In the genomic region with DNA sequence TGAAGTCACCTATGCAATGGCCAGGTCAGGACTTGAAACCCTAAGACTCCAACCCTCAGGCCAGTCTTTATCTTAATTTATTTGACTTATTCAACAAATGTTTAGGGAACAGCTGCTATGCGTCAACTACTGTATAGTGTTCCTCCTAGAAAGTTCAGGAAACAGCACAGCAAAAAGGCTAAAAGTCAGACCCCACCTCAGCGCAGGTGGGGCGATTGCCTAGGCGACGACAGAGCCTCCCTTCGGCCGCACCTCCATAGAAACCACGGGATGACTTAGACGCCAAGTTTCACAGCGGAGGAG, we compare ENCODE assay signal across 8 cellular contexts. TPM values are rescaled to one million over a fixed set of nuclear protein-coding genes. Genes with fewer than 3 reads are reported as not detected.
DNase-seq lines count a peak whose midpoint lies in the region; ATAC-seq, FAIRE-seq and TF ChIP-seq lines count a peak whose summit lies in the region.

No MANE protein-coding gene starts in this region.

- POLR2A ChIA-PET in activated CD4-positive, alpha-beta memory T cell treated with anti-CD3 and anti-CD28 coated beads, Interleukin-2, amount 10 ng/mL, durations not matched to agents 7 days and 5 days (lab: Charles Lee), result interaction anchor here (0.9 to 2.7 kb wide), 7 partner anchors 14 to 700 kb away, joined by 3 to 17 read pairs (median 3); a partner anchor contains a TSS

- TF ChIP-seq CTCF in kidney (IDR thresholded peaks at IDR 0.05; ENCODE audit: borderline replicate concordance, extremely low read depth, insufficient read depth), result no peak

- H3K9me3 ChIP-seq in kidney (ENCODE audit: control insufficient read depth in 1 of 2, low read length in 2 of 2) (no peaks in the 10 kb centered on the region), thymus (ENCODE audit: control insufficient read depth) (peaks cover 1% of the 10 kb centered on the region)

- peak overlapping the region; percentile 100 for H3K27ac Mint-ChIP-seq in activated T-cell treated with anti-CD3 and anti-CD28 coated beads, Interleukin-2, amount 50 U/mL, for 24 hours
- peak overlapping the region; percentile 86 for H3K27ac Mint-ChIP-seq in activated CD4-positive, alpha-beta memory T cell treated with anti-CD3 and anti-CD28 coated beads, Interleukin-2, amount 10 ng/mL, durations not matched to agents 7 days and 5 days

- FAIRE-seq in kidney (lab: Jason Lieb, UNC), result no peak

- H3K9ac ChIP-seq in kidney (ENCODE audit: low read length in 2 of 2), result peak overlapping the region; percentile 97 to 98

- H3K4me3 ChIP-seq in kidney (ENCODE audit: low read length in 2 of 2), result peak overlapping the region; percentile 98
- peak overlapping the region; percentile 78 for H3K4me3 ChIP-seq in thymus (ENCODE audit: low read length)

- H3K27me3 Mint-ChIP-seq in activated T-cell treated with anti-CD3 and anti-CD28 coated beads, Interleukin-2, amount 50 U/mL, for 24 hours, result no peaks in the 10 kb centered on the region
- H3K27me3 Mint-ChIP-seq in activated CD4-positive, alpha-beta memory T cell treated with anti-CD3 and anti-CD28 coated beads, Interleukin-2, amount 10 ng/mL, durations not matched to agents 7 days and 5 days, result no peaks in the 10 kb centered on the region

- H3K36me3 Mint-ChIP-seq in activated T-cell treated with anti-CD3 and anti-CD28 coated beads, Interleukin-2, amount 50 U/mL, for 24 hours (ENCODE audit: low read depth), result peaks cover 59% of the 10 kb centered on the region
- H3K36me3 Mint-ChIP-seq in activated CD4-positive, alpha-beta memory T cell treated with anti-CD3 and anti-CD28 coated beads, Interleukin-2, amount 10 ng/mL, durations not matched to agents 7 days and 5 days (ENCODE audit: low read depth), result peaks cover 27% of the 10 kb centered on the region

- peaks cover 12 to 14% of the 10 kb centered on the region in 2 donors for H3K4me1 ChIP-seq in kidney (ENCODE audit: control insufficient read depth in 1 of 2, insufficient read depth in 1 of 2, low read depth in 1 of 2, low read length in 2 of 2)
- H3K4me1 ChIP-seq in thymus (ENCODE audit: control insufficient read depth, insufficient read depth, low read length), result peaks cover 10% of the 10 kb centered on the region

- CTCF ChIA-PET in activated CD4-positive, alpha-beta memory T cell treated with anti-CD3 and anti-CD28 coated beads, Interleukin-2, amount 10 ng/mL, durations not matched to agents 7 days and 5 days (lab: Charles Lee), result interaction anchor here (0.6 kb wide), 1 partner anchor 113 kb away, joined by 3 read pairs; no protein-coding TSS in a partner anchor

- peak overlapping the region; percentile 94 to 97 for H3K27ac ChIP-seq in kidney (ENCODE audit: low read depth in 2 of 2, low read length in 2 of 2)
- H3K27ac ChIP-seq in thymus (ENCODE audit: low read depth), result peak overlapping the region; percentile 83

- DNase-seq in activated T-cell treated with anti-CD3 and anti-CD28 coated beads, Interleukin-2, amount 50 U/mL, for 24 hours, result no peak
- no peak for DNase-seq in activated T-cell treated with anti-CD3 and anti-CD28 coated beads, Interleukin-2, amount 50 U/mL, for 1 hour
- no peak for DNase-seq in activated CD4-positive, alpha-beta memory T cell treated with anti-CD3 and anti-CD28 coated beads, Interleukin-2, amount 10 ng/mL, durations not matched to agents 7 days and 5 days
- DNase-seq in kidney, result no peak
- no peak for DNase-seq in HT-29 (ENCODE audit: low spot score)
- DNase-seq in RKO (ENCODE audit: low spot score), result no peak

- H3K27me3 ChIP-seq in thymus (ENCODE audit: control insufficient read depth, insufficient read depth), result no peaks in the 10 kb centered on the region

- no peak for ATAC-seq in GM18520 (IDR thresholded peaks at IDR 0.05; ENCODE audit: unreplicated experiment)

- H3K4me3 Mint-ChIP-seq in activated T-cell treated with anti-CD3 and anti-CD28 coated beads, Interleukin-2, amount 50 U/mL, for 24 hours, result peak overlapping the region; percentile 95
- H3K4me3 Mint-ChIP-seq in activated CD4-positive, alpha-beta memory T cell treated with anti-CD3 and anti-CD28 coated beads, Interleukin-2, amount 10 ng/mL, durations not matched to agents 7 days and 5 days, result peak overlapping the region; percentile 85

- H3K36me3 ChIP-seq in kidney (ENCODE audit: control insufficient read depth in 1 of 2, insufficient read depth in 2 of 2, low read length in 2 of 2) (peaks cover 0 to 4% of the 10 kb centered on the region in 2 donors), thymus (ENCODE audit: control insufficient read depth, insufficient read depth) (peaks cover 10% of the 10 kb centered on the region)

- 1% methylated on average over 10 of the region's 10 CpGs for WGBS in thymus

- intact Hi-C loops in kidney (cut with DNase I), result no loop called here

- peaks cover 7% of the 10 kb centered on the region for H3K9me3 Mint-ChIP-seq in activated T-cell treated with anti-CD3 and anti-CD28 coated beads, Interleukin-2, amount 50 U/mL, for 24 hours
- peaks cover 4% of the 10 kb centered on the region for H3K9me3 Mint-ChIP-seq in activated CD4-positive, alpha-beta memory T cell treated with anti-CD3 and anti-CD28 coated beads, Interleukin-2, amount 10 ng/mL, durations not matched to agents 7 days and 5 days

- peaks cover 61% of the 10 kb centered on the region for H3K4me1 Mint-ChIP-seq in activated T-cell treated with anti-CD3 and anti-CD28 coated beads, Interleukin-2, amount 50 U/mL, for 24 hours (ENCODE audit: low read depth)
- H3K4me1 Mint-ChIP-seq in activated CD4-positive, alpha-beta memory T cell treated with anti-CD3 and anti-CD28 coated beads, Interleukin-2, amount 10 ng/mL, durations not matched to agents 7 days and 5 days, result peaks cover 49% of the 10 kb centered on the region

RNA-seq across cellular contexts. Expression of a gene that starts 0.5 kb away (rescaled TPM):
- 10 to 100 TPM; 80.0 to 80.6 TPM for total RNA-seq in activated CD4-positive, alpha-beta memory T cell treated with anti-CD3 and anti-CD28 coated beads, Interleukin-2, amount 10 ng/mL, durations not matched to agents 7 days and 5 days
- 53.2 TPM for total RNA-seq in kidney
- polyA plus RNA-seq in kidney (ENCODE audit: insufficient read depth, low read depth, low replicate concordance), result 69.0 TPM
- 27.2 TPM for polyA plus RNA-seq in thymus
- total RNA-seq in HT-29 (2014; rRNA removed; shearing (Covaris generic)), result 46.1 and 47.7 TPM in 2 replicates

RNA-seq across cellular contexts. Expression of a gene that starts 1.1 kb away (rescaled TPM):
- 1 to 10 TPM; 8.0 to 8.1 TPM for total RNA-seq in activated CD4-positive, alpha-beta memory T cell treated with anti-CD3 and anti-CD28 coated beads, Interleukin-2, amount 10 ng/mL, durations not matched to agents 7 days and 5 days
- total RNA-seq in kidney, result 10.7 TPM
- polyA plus RNA-seq in kidney (ENCODE audit: insufficient read depth, low read depth, low replicate concordance) (2.6 TPM), thymus (2.5 TPM)
- total RNA-seq in HT-29 (2014; rRNA removed; shearing (Covaris generic)), result 18.9 and 25.1 TPM in 2 replicates
